ENCODE assay signal across 1 cellular context in genomic region chr9:132514011-132514744, GRCh38.
TF ChIP-seq lines count a peak whose summit lies in the region.

No MANE protein-coding gene starts in this region.

TF ChIP-seq in IMR-90, 13 proteins besides CTCF, POLR2A, EP300 and RAD21 (continued from another document):
- TF ChIP-seq CEBPB (IDR thresholded peaks at IDR 0.05; ENCODE audit: low read depth, low read length) (no peak), FOS (IDR thresholded peaks at IDR 0.05; ENCODE audit: low read depth, low read length) (no peak), SMC3 (IDR thresholded peaks at IDR 0.05; ENCODE audit: low read depth, low read length) (no peak), MXI1 (IDR thresholded peaks at IDR 0.05; ENCODE audit: borderline replicate concordance, low read depth, low read length) (no peak), RCOR1 (IDR thresholded peaks at IDR 0.05; ENCODE audit: insufficient replicate concordance, low read length) (no peak)
TF ChIP-seq in IMR-90: peak in this region for 0.
